Comparison of ENCODE assay signal across 10 cellular contexts in the genomic region with DNA sequence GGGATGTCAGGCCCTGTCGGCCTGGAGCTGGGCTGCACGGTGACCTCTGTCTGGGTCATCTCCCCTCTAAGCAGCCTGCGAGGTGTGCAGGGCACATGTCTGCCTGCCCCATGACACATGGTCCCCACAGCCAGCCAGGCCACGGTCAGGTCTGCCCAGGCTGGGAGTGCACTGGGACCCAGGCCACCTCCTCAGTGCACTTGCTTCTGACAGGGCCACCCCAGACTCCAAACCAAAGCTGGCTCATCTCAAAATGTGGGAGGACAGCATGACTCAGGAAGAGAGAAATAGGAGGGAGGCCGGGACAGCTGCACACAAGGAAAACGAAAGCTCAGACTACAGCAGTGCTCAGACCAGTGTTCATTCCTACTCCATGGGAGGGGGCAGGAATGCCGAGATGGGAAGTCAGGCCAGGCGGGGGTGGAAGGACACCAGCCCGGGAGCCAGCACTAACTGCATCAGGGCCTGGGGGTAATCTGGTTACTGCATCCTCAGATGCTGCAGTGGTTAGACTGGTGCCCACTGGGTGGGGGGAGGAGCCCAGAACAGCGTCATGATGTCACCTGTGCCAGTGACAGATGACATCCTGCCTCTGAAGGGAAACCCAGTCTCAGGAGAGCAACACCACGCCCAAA. TPM values are rescaled to one million over a fixed set of nuclear protein-coding genes. Genes with fewer than 3 reads are reported as not detected.
A peak's percentile ranks its signal among the peaks of the same experiment; 100 is the strongest.
DNase-seq lines count a peak whose midpoint lies in the region; ATAC-seq and TF ChIP-seq lines count a peak whose summit lies in the region.
"Had no signal": no experiment of that assay in that cellular context is flagged by ENCODE, and none has a peak within 500 bp of the region (broad histone marks: within the 10 kb centered on the region; RNA-seq: fewer than 3 reads in every experiment).

No MANE protein-coding gene starts in this region.

- H3K27me3 ChIP-seq in right atrium auricular region (peaks cover 14 to 20% of the 10 kb centered on the region in 2 donors), body of pancreas (peaks cover 0 to 11% of the 10 kb centered on the region in 2 donors), right lobe of liver (peaks cover 0 to 3% of the 10 kb centered on the region in 2 donors)

- H3K4me1 ChIP-seq in right atrium auricular region (peaks cover 0 to 19% of the 10 kb centered on the region in 2 donors), body of pancreas (peaks cover 4% of the 10 kb centered on the region), right lobe of liver (peaks cover 0 to 4% (median 0%) of the 10 kb centered on the region in 4 donors)

- intact Hi-C loops in Right ventricle myocardium superior (cut with DNase I) (no loop called here), body of pancreas (cut with DNase I) (no loop called here), right lobe of liver (cut with DNase I) (no loop called here)

- DNase-seq in Right ventricle myocardium superior (no peak), right atrium auricular region (ENCODE audit: low spot score) (no peak), body of pancreas (peak in 2 of 4 donors; percentile 21 to 42), right lobe of liver (no peak), NCI-H1930 (lab: John Stamatoyannopoulos, UW) (no peak), NCI-H128 (lab: John Stamatoyannopoulos, UW; ENCODE audit: unreplicated experiment) (no peak)
- DNase-seq in activated CD4-positive, CD25-positive, alpha-beta regulatory T cell (lab: John Stamatoyannopoulos, UW): no peak
- DNase-seq: stimulated activated CD4-positive, alpha-beta T cell treated with anti-CD3 and anti-CD28 coated beads, Interleukin-4, amount 100 ng/mL, for 1 hour had no signal

- TF ChIP-seq CTCF in right atrium auricular region (IDR thresholded peaks at IDR 0.05) (no peak), body of pancreas (IDR thresholded peaks at IDR 0.05) (no peak), right lobe of liver (IDR thresholded peaks at IDR 0.05) (no peak)

- H3K9me3 ChIP-seq in right atrium auricular region: peaks cover 0 to 5% of the 10 kb centered on the region in 2 donors
- H3K9me3 ChIP-seq in body of pancreas: no peaks in the 10 kb centered on the region
- no peaks in the 10 kb centered on the region for H3K9me3 ChIP-seq in right lobe of liver

- WGBS in body of pancreas, 2 donors: 58 to 60% methylated on average over 8 to 11 of the region's 11 CpGs
- 45% methylated on average over 3 of the region's 11 CpGs for WGBS in right lobe of liver (ENCODE audit: insufficient coverage, low coverage, low lambda C conversion rate, missing lambda C conversion rate)

- H3K4me3 ChIP-seq in right atrium auricular region (peak overlapping the region in 1 of 2 donors; percentile 18), body of pancreas (no peak overlapping the region), right lobe of liver (no peak overlapping the region)

- H3K27ac ChIP-seq in right atrium auricular region: no peak overlapping the region
- no peak overlapping the region for H3K27ac ChIP-seq in body of pancreas
- no peak overlapping the region for H3K27ac ChIP-seq in right lobe of liver

- ATAC-seq in Right ventricle myocardium superior (ENCODE audit: poor library complexity): peak; percentile 47
- ATAC-seq in body of pancreas: peak; percentile 31
- peak; percentile 21 to 58 (median 34) for ATAC-seq in right lobe of liver
- ATAC-seq in HG03442 (IDR thresholded peaks at IDR 0.05; ENCODE audit: unreplicated experiment): no peak

- no peak for TF ChIP-seq POLR2A in body of pancreas (IDR thresholded peaks at IDR 0.05)
- TF ChIP-seq POLR2A in right lobe of liver (IDR thresholded peaks at IDR 0.05): no peak

- H3K36me3 ChIP-seq in right atrium auricular region (peaks cover 19% of the 10 kb centered on the region), body of pancreas (replicated peaks in 1 of 2; ENCODE audit: insufficient read depth in 1 of 2, low read depth in 2 of 2) (peaks cover 0 to 4% of the 10 kb centered on the region in 2 donors), right lobe of liver (peaks cover 0 to 10% (median 0%) of the 10 kb centered on the region in 4 donors)

RNA-seq across cellular contexts. Expression of gene P2RX2, which starts 4.0 kb away (rescaled TPM):
- not detected for total RNA-seq in Right ventricle myocardium superior
- not detected for total RNA-seq in right atrium auricular region
- total RNA-seq in body of pancreas: 1 to 10 TPM in 1 of 2 donors, not detected in 1; 1.0 TPM
- not detected for total RNA-seq in right lobe of liver

RNA-seq across cellular contexts. Expression of gene LRCOL1, which starts 12.2 kb away (rescaled TPM):
- total RNA-seq in Right ventricle myocardium superior (not detected), right atrium auricular region (not detected), body of pancreas (not detected), right lobe of liver (10 to 100 TPM in 1 of 6 experiments, 1 to 10 TPM in 4, under 1 TPM in 1; 0.61 to 13.1 (median 6.8) TPM)
- total RNA-seq: G401 had no signal
